24 cellular contexts compared by ENCODE assay signal in the genomic region with DNA sequence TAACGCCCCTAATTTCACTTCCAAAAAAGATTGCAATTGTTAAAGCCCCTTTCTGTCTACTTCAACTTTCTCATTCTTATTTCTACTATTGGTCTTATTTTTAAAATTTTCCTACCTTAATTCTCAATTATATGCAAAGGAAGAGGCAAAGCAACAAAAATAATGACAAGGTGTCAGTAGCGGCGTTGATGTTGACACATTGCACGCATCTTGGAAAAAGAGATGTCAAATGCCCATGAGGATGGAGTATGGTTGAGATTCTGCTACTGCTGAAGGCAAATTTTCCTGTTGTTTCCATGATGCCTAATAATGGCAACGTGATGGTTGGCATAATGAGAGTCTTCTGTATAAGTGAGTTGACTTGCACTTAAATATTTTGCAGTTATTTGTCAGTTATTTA.
DNase-seq lines count a peak whose midpoint lies in the region; ATAC-seq, FAIRE-seq and TF ChIP-seq lines count a peak whose summit lies in the region.
"Had no signal": no experiment of that assay in that cellular context is flagged by ENCODE, and none has a peak within 500 bp of the region (broad histone marks: within the 10 kb centered on the region; RNA-seq: fewer than 3 reads in every experiment).

No MANE protein-coding gene starts in this region.

- no peaks in the 10 kb centered on the region for H3K27me3 Mint-ChIP-seq in nephron (ENCODE audit: low read depth)
- H3K27me3 Mint-ChIP-seq: CD4-positive, alpha-beta memory T cell; CD4-positive, CD25-positive, alpha-beta regulatory T cell; CD8-positive, alpha-beta memory T cell had no signal

- H3K4me2 ChIP-seq in hepatocyte: no peak overlapping the region
- H3K4me2 ChIP-seq: BLaER1 had no signal

- H3K79me2 ChIP-seq in hepatocyte: no peaks in the 10 kb centered on the region

- no peak overlapping the region for H2AFZ ChIP-seq in hepatocyte

- H3K4me1 ChIP-seq in hepatocyte (ENCODE audit: insufficient read depth): peaks cover 15% of the 10 kb centered on the region
- H3K4me1 ChIP-seq: BLaER1 had no signal

- H3K4me1 Mint-ChIP-seq in nephron: peaks cover 18% of the 10 kb centered on the region
- H3K4me1 Mint-ChIP-seq: CD14-positive monocyte had no signal

- H3K4me3 ChIP-seq in hepatocyte: no peak overlapping the region
- H3K4me3 ChIP-seq: BLaER1, GM12878 had no signal

- ATAC-seq in GM18498 (IDR thresholded peaks at IDR 0.05; ENCODE audit: unreplicated experiment): no peak
- ATAC-seq: GM12878 had no signal

- WGBS in hepatocyte (ENCODE audit: low lambda C conversion rate, missing lambda C conversion rate): 79% methylated on average over 5 of the region's 5 CpGs

- FAIRE-seq in GM19239 (lab: Jason Lieb, UNC): no peak
- FAIRE-seq: GM12878, GM12892 had no signal

- H3K27ac Mint-ChIP-seq in nephron: peak overlapping the region; percentile 94 to 97 (median 95)
- H3K27ac Mint-ChIP-seq: CD14-positive monocyte; CD4-positive, alpha-beta memory T cell; CD4-positive, CD25-positive, alpha-beta regulatory T cell; CD8-positive, alpha-beta memory T cell had no signal

- TF ChIP-seq CTCF in hepatocyte (IDR thresholded peaks at IDR 0.05; ENCODE audit: poor library complexity): no peak
- no peak for TF ChIP-seq CTCF in nephron (IDR thresholded peaks at IDR 0.05; ENCODE audit: unreplicated experiment in 3 of 3)

- no peaks in the 10 kb centered on the region for H3K9me3 Mint-ChIP-seq in nephron

- DNase-seq in hepatocyte (ENCODE audit: low spot score): no peak
- DNase-seq in GM19239 (ENCODE audit: insufficient read length, low spot score): no peak
- no peak for DNase-seq in stimulated activated CD8-positive, alpha-beta memory T cell treated with anti-CD3 and anti-CD28 coated beads, Interleukin-4, amount 100 ng/mL, for 48 hours
- DNase-seq: 8988T; ACHN; BE2C; C1 segment of cervical spinal cord; CD4-positive, alpha-beta memory T cell; CD4-positive, CD25-positive, alpha-beta regulatory T cell; CD8-positive, alpha-beta memory T cell; COR-L47; DMS 273 treated with DMSO at 0.1 percent for 48 hours; DMS153; DMS53; DMS79; DND-41; EL; GDM1 had no signal

- H3K36me3 ChIP-seq in hepatocyte (replicated peaks; ENCODE audit: insufficient read depth, low read depth): no peaks in the 10 kb centered on the region
- H3K36me3 ChIP-seq: BE2C, BLaER1 had no signal

- H3K27ac ChIP-seq in hepatocyte: peak overlapping the region; percentile 41
- H3K27ac ChIP-seq: BLaER1 had no signal

- no peaks in the 10 kb centered on the region for H3K9me3 ChIP-seq in hepatocyte (ENCODE audit: low read depth)
- H3K9me3 ChIP-seq: BE2C, BLaER1 had no signal

- H3K27me3 ChIP-seq in hepatocyte: no peaks in the 10 kb centered on the region
- H3K27me3 ChIP-seq: BE2C, BLaER1 had no signal

- H4K20me1 ChIP-seq in hepatocyte (ENCODE audit: insufficient read depth, poor library complexity, severe bottlenecking): no peaks in the 10 kb centered on the region
- H4K20me1 ChIP-seq: BLaER1 had no signal

- H3K9me2 ChIP-seq in hepatocyte (replicated peaks; ENCODE audit: insufficient read depth): no peaks in the 10 kb centered on the region

- peaks cover 9% of the 10 kb centered on the region for H3K36me3 Mint-ChIP-seq in nephron (ENCODE audit: low read depth)

- no peak overlapping the region for H3K4me3 Mint-ChIP-seq in nephron
- H3K4me3 Mint-ChIP-seq: CD14-positive monocyte; CD4-positive, alpha-beta memory T cell; CD4-positive, CD25-positive, alpha-beta regulatory T cell; CD8-positive, alpha-beta memory T cell had no signal
